Comparison of ENCODE assay signal across 12 cellular contexts in genomic region chr4:116925900-116926457, GRCh38.
DNase-seq lines count a peak whose midpoint lies in the region; ATAC-seq, FAIRE-seq and TF ChIP-seq lines count a peak whose summit lies in the region.
"Had no signal": no experiment of that assay in that cellular context is flagged by ENCODE, and none has a peak within 500 bp of the region (broad histone marks: within the 10 kb centered on the region; RNA-seq: fewer than 3 reads in every experiment).

No MANE protein-coding gene starts in this region.

- CTCF ChIA-PET in MCF 10A (lab: Yijun Ruan, JAX), result interaction anchor here (0.6 kb wide), 1 partner anchor 859 kb away, joined by 3 read pairs; no protein-coding TSS in a partner anchor

- no peaks in the 10 kb centered on the region for H3K36me3 ChIP-seq in breast epithelium
- no peaks in the 10 kb centered on the region for H3K36me3 ChIP-seq in neural cell (ENCODE audit: insufficient read depth, low read length)
- H3K36me3 ChIP-seq: gastrocnemius medialis had no signal

- H3K27me3 Mint-ChIP-seq in MCF 10A (ENCODE audit: insufficient read depth, unreplicated experiment), result no peaks in the 10 kb centered on the region

- peak; percentile 76 for ATAC-seq in foreskin keratinocyte
- ATAC-seq: gastrocnemius medialis had no signal

- H3K4me2 ChIP-seq in neural cell (ENCODE audit: low read length), result no peak overlapping the region

- no peak overlapping the region for H3K27ac Mint-ChIP-seq in MCF 10A (ENCODE audit: low read depth, unreplicated experiment)

- no peak overlapping the region for H2AFZ ChIP-seq in neural cell (ENCODE audit: low read depth, low read length)

- DNase-seq in breast epithelium (ENCODE audit: low spot score in 2 of 2), result peak in 1 of 2 donors; percentile 49
- DNase-seq in MCF 10A (ENCODE audit: unreplicated experiment), result no peak
- peak in 1 of 2 donors; percentile 7 for DNase-seq in foreskin keratinocyte
- peak; percentile 7 for DNase-seq in urothelium cell line (ENCODE audit: low spot score)
- DNase-seq in kidney glomerular epithelial cell (lab: John Stamatoyannopoulos, UW), result no peak
- DNase-seq in D721Med (ENCODE audit: insufficient read length, low spot score), result no peak
- DNase-seq in activated CD4-positive, alpha-beta T cell treated with anti-CD3 and anti-CD28 coated beads for 48 hours, result no peak
- DNase-seq: activated CD4-positive, CD25-positive, alpha-beta regulatory T cell treated with anti-CD3 and anti-CD28 coated beads, Interleukin-2, amount 50 U/mL, for 72 hours; OCI-M1 had no signal

- no peak for TF ChIP-seq EP300 in neural cell (conservative IDR thresholded peaks at IDR 0.05; ENCODE audit: poor library complexity, severe bottlenecking)

- POLR2A ChIA-PET in MCF 10A (lab: Yijun Ruan, JAX), result no interaction called here

- H3K4me1 ChIP-seq in breast epithelium (no peaks in the 10 kb centered on the region), foreskin keratinocyte (no peaks in the 10 kb centered on the region)
- H3K4me1 ChIP-seq: gastrocnemius medialis had no signal

- no peaks in the 10 kb centered on the region for H3K9me2 ChIP-seq in neural cell (ENCODE audit: insufficient read depth, low read length)

- H3K27me3 ChIP-seq in breast epithelium (peaks cover 0 to 27% of the 10 kb centered on the region in 2 donors), foreskin keratinocyte (peaks cover 31% of the 10 kb centered on the region), neural cell (ENCODE audit: insufficient read depth, low read depth, low read length) (peaks cover 26% of the 10 kb centered on the region)

- TF ChIP-seq POLR2A in breast epithelium (IDR thresholded peaks at IDR 0.05), result no peak

- TF ChIP-seq RAD21 in neural cell (conservative IDR thresholded peaks at IDR 0.05), result no peak

- BruUV-seq in MCF 10A (replicated peaks; lab: Mats Ljungman, UMichigan), result no TSS peak

- no peaks in the 10 kb centered on the region for H3K36me3 Mint-ChIP-seq in MCF 10A (ENCODE audit: insufficient read depth, unreplicated experiment)

- H3K27ac ChIP-seq in breast epithelium (no peak overlapping the region), foreskin keratinocyte (no peak overlapping the region), neural cell (ENCODE audit: low read length) (no peak overlapping the region)
- H3K27ac ChIP-seq: gastrocnemius medialis, skin epidermis had no signal

- FAIRE-seq in urothelium cell line (lab: Jason Lieb, UNC) (no peak), D721Med (lab: Jason Lieb, UNC) (no peak)

- no peak overlapping the region for H3K9ac ChIP-seq in neural cell (ENCODE audit: low read length)

- no peaks in the 10 kb centered on the region for H3K9me3 ChIP-seq in breast epithelium
- no peaks in the 10 kb centered on the region for H3K9me3 ChIP-seq in neural cell (ENCODE audit: low read length)
- H3K9me3 ChIP-seq: gastrocnemius medialis had no signal

- no peaks in the 10 kb centered on the region for H4K20me1 ChIP-seq in neural cell (ENCODE audit: insufficient read depth)

- no peaks in the 10 kb centered on the region for H3K9me3 Mint-ChIP-seq in MCF 10A (ENCODE audit: unreplicated experiment)

- H3K4me3 ChIP-seq in breast epithelium, result peak overlapping the region in 2 of 3 donors; percentile 33 to 56
- peak overlapping the region; percentile 52 for H3K4me3 ChIP-seq in neural cell (ENCODE audit: low read length)
- H3K4me3 ChIP-seq: skin epidermis had no signal

- no peaks in the 10 kb centered on the region for H3F3A ChIP-seq in neural cell (ENCODE audit: insufficient read depth, low read length, poor library complexity, severe bottlenecking)

- intact Hi-C loops in breast epithelium (cut with DNase I; ENCODE audit: low total_unique reads) (loop anchor here (10.0 kb wide), 1 partner anchor 951 kb away; no protein-coding TSS in a partner anchor), MCF 10A (cut with micrococcal nuclease) (no loop called here)

- TF ChIP-seq CTCF in breast epithelium (IDR thresholded peaks at IDR 0.05), result no peak
- TF ChIP-seq CTCF in MCF 10A (IDR thresholded peaks at IDR 0.05; ENCODE audit: unreplicated experiment), result no peak
- no peak for TF ChIP-seq CTCF in foreskin keratinocyte (conservative IDR thresholded peaks at IDR 0.05)
- TF ChIP-seq CTCF in neural cell (IDR thresholded peaks at IDR 0.05; ENCODE audit: poor library complexity, severe bottlenecking), result no peak
- no peak for TF ChIP-seq CTCF in D721Med (IDR thresholded peaks at IDR 0.05; ENCODE audit: insufficient read depth, missing control alignments)

- no peaks in the 10 kb centered on the region for H3K79me2 ChIP-seq in neural cell (replicated peaks; ENCODE audit: insufficient read depth, low read length)

- no peaks in the 10 kb centered on the region for H3K4me1 Mint-ChIP-seq in MCF 10A (ENCODE audit: insufficient read depth, unreplicated experiment)

- no peak overlapping the region for H3K4me3 Mint-ChIP-seq in MCF 10A (ENCODE audit: unreplicated experiment)

TF ChIP-seq in neural cell, 6 proteins besides CTCF, POLR2A, EP300 and RAD21:
- TF ChIP-seq TAF1 (IDR thresholded peaks at IDR 0.05; ENCODE audit: low read depth), result no peak
- TF ChIP-seq SMC3 (conservative IDR thresholded peaks at IDR 0.05; ENCODE audit: poor library complexity), result no peak
- no peak for TF ChIP-seq MXI1 (conservative IDR thresholded peaks at IDR 0.05; ENCODE audit: poor library complexity, severe bottlenecking)
- TF ChIP-seq POLR2AphosphoS5 (IDR thresholded peaks at IDR 0.05), result no peak
- TF ChIP-seq, protein P1, sequence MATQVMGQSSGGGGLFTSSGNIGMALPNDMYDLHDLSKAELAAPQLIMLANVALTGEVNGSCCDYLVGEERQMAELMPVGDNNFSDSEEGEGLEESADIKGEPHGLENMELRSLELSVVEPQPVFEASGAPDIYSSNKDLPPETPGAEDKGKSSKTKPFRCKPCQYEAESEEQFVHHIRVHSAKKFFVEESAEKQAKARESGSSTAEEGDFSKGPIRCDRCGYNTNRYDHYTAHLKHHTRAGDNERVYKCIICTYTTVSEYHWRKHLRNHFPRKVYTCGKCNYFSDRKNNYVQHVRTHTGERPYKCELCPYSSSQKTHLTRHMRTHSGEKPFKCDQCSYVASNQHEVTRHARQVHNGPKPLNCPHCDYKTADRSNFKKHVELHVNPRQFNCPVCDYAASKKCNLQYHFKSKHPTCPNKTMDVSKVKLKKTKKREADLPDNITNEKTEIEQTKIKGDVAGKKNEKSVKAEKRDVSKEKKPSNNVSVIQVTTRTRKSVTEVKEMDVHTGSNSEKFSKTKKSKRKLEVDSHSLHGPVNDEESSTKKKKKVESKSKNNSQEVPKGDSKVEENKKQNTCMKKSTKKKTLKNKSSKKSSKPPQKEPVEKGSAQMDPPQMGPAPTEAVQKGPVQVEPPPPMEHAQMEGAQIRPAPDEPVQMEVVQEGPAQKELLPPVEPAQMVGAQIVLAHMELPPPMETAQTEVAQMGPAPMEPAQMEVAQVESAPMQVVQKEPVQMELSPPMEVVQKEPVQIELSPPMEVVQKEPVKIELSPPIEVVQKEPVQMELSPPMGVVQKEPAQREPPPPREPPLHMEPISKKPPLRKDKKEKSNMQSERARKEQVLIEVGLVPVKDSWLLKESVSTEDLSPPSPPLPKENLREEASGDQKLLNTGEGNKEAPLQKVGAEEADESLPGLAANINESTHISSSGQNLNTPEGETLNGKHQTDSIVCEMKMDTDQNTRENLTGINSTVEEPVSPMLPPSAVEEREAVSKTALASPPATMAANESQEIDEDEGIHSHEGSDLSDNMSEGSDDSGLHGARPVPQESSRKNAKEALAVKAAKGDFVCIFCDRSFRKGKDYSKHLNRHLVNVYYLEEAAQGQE (IDR thresholded peaks at IDR 0.05; ENCODE audit: borderline replicate concordance), result no peak
- no peak for TF ChIP-seq EZH2 (IDR thresholded peaks at IDR 0.05; ENCODE audit: borderline replicate concordance, insufficient read depth, low read length, poor library complexity, severe bottlenecking)
